In the genomic region with DNA sequence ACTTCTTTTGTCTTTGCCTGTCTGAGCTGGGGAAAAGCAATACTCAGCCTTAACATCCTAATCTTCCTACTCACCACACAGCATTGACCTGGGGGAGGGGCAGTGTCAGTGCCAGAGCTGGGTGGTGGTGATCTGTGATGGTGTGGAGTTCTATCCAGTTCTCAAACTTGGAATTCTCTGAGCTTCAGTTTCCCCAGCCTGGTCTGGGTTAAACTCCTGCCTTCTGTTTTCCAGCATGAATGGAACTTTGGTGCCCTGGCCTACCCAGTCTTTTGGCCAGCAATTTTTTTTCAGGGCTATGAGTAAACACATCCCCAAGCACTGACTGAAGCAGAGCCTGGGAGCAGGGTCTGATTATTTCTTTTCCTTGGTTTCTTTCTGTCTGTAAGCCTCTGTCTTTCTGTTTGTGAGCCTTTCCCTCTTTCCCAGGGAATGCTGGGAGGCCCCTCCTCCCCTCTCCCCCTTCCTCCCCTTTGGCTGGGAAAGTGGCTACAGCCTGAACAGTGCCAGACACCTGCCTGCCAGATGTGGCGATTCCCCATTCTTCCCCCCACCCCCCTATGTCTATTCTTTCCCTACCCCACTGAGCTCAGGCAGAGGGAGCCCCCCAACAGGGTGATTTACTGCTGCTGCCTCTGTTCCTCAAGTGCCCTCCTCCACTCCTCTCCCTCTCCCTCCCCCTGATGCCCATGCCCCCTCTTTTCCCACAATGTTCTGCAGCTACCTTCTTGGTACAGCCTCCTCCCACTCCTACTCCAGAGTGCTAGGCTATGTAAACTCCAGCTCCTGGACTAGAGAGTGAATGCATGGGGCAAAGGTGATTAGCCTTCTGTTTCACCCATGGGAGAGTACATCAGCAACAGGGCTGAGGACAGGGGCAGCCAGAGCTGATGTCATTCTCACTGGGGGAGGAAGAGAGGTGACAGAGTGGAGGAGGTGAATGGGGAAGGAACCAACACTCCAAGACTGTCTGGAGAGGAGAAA, we compare ENCODE assay signal across 8 cellular contexts. TPM values are rescaled to one million over a fixed set of nuclear protein-coding genes. Genes with fewer than 3 reads are reported as not detected.
DNase-seq lines count a peak whose midpoint lies in the region; ATAC-seq and TF ChIP-seq lines count a peak whose summit lies in the region.

No MANE protein-coding gene starts in this region.

- peak; percentile 81 for DNase-seq in COR-L47 (lab: John Stamatoyannopoulos, UW)
- peak; percentile 57 for DNase-seq in NCI-H345 (lab: John Stamatoyannopoulos, UW)
- DNase-seq in esophagus squamous epithelium (lab: John Stamatoyannopoulos, UW), result no peak
- peak; percentile 81 for DNase-seq in neural progenitor cell (ENCODE audit: low spot score)
- no peak for DNase-seq in activated CD4-positive, alpha-beta memory T cell treated with anti-CD3 and anti-CD28 coated beads for 36 hours
- no peak for DNase-seq in SW 1271 (lab: John Stamatoyannopoulos, UW)

- peaks cover 57% of the 10 kb centered on the region for H3K4me1 Mint-ChIP-seq in neural progenitor cell
- peaks cover 15% of the 10 kb centered on the region for H3K4me1 Mint-ChIP-seq in activated CD4-positive, alpha-beta memory T cell treated with anti-CD3 and anti-CD28 coated beads for 36 hours (ENCODE audit: low read depth)

- peaks cover 15% of the 10 kb centered on the region for H3K36me3 Mint-ChIP-seq in neural progenitor cell
- H3K36me3 Mint-ChIP-seq in activated CD4-positive, alpha-beta memory T cell treated with anti-CD3 and anti-CD28 coated beads for 36 hours, result peaks cover 24% of the 10 kb centered on the region

- peak overlapping the region in 3 of 4 donors; percentile 47 to 62 (median 59) for H3K27ac ChIP-seq in esophagus squamous epithelium
- H3K27ac ChIP-seq in neural progenitor cell, result peak overlapping the region; percentile 99

- H3K4me3 Mint-ChIP-seq in neural progenitor cell, result peak overlapping the region; percentile 90
- no peak overlapping the region for H3K4me3 Mint-ChIP-seq in activated CD4-positive, alpha-beta memory T cell treated with anti-CD3 and anti-CD28 coated beads for 36 hours

- H3K9ac ChIP-seq in neural progenitor cell, result peak overlapping the region; percentile 21

- intact Hi-C loops in esophagus squamous epithelium (cut with DNase I), result no loop called here
- intact Hi-C loops in activated CD4-positive, alpha-beta memory T cell treated with anti-CD3 and anti-CD28 coated beads for 36 hours (cut with micrococcal nuclease), result no loop called here

- H3K4me3 ChIP-seq in esophagus squamous epithelium, result no peak overlapping the region
- H3K4me3 ChIP-seq in neural progenitor cell, result peak overlapping the region; percentile 43

- H4K20me1 ChIP-seq in neural progenitor cell (ENCODE audit: low read depth), result no peaks in the 10 kb centered on the region

- H3K27me3 Mint-ChIP-seq in neural progenitor cell (ENCODE audit: insufficient read depth, low read depth), result no peaks in the 10 kb centered on the region
- no peaks in the 10 kb centered on the region for H3K27me3 Mint-ChIP-seq in activated CD4-positive, alpha-beta memory T cell treated with anti-CD3 and anti-CD28 coated beads for 36 hours

- H3K4me1 ChIP-seq in esophagus squamous epithelium (peaks cover 0 to 30% (median 1%) of the 10 kb centered on the region in 3 donors), neural progenitor cell (peaks cover 99% of the 10 kb centered on the region)

- H3K27me3 ChIP-seq in esophagus squamous epithelium (no peaks in the 10 kb centered on the region), neural progenitor cell (no peaks in the 10 kb centered on the region)

- H3K27ac Mint-ChIP-seq in neural progenitor cell, result peak overlapping the region; percentile 100
- no peak overlapping the region for H3K27ac Mint-ChIP-seq in activated CD4-positive, alpha-beta memory T cell treated with anti-CD3 and anti-CD28 coated beads for 36 hours

- H3K9me3 Mint-ChIP-seq in neural progenitor cell, result no peaks in the 10 kb centered on the region
- no peaks in the 10 kb centered on the region for H3K9me3 Mint-ChIP-seq in activated CD4-positive, alpha-beta memory T cell treated with anti-CD3 and anti-CD28 coated beads for 36 hours

- H3F3A ChIP-seq in neural progenitor cell (ENCODE audit: low read depth), result peaks cover 92% of the 10 kb centered on the region

- POLR2A ChIA-PET in activated CD4-positive, alpha-beta memory T cell treated with anti-CD3 and anti-CD28 coated beads for 36 hours (lab: Charles Lee), result no interaction called here

- no peak for ATAC-seq in GM19328 (IDR thresholded peaks at IDR 0.05; ENCODE audit: unreplicated experiment)
- ATAC-seq in HG03378 (IDR thresholded peaks at IDR 0.05; ENCODE audit: unreplicated experiment), result no peak

- TF ChIP-seq POLR2A in esophagus squamous epithelium (IDR thresholded peaks at IDR 0.05), result no peak

- no peak overlapping the region for H2AFZ ChIP-seq in neural progenitor cell (replicated peaks)

- no peaks in the 10 kb centered on the region for H3K9me3 ChIP-seq in esophagus squamous epithelium
- no peaks in the 10 kb centered on the region for H3K9me3 ChIP-seq in neural progenitor cell (ENCODE audit: low read depth)

- H3K4me2 ChIP-seq in neural progenitor cell, result peak overlapping the region; percentile 90

- TF ChIP-seq CTCF in esophagus squamous epithelium (IDR thresholded peaks at IDR 0.05), result no peak
- no peak for TF ChIP-seq CTCF in neural progenitor cell (IDR thresholded peaks at IDR 0.05)

- H3K79me2 ChIP-seq in neural progenitor cell (ENCODE audit: low read depth), result peaks cover 28% of the 10 kb centered on the region

- WGBS in esophagus squamous epithelium, 2 donors, result 36 to 50% methylated on average over 1 of the region's 1 CpG

- CTCF ChIA-PET in activated CD4-positive, alpha-beta memory T cell treated with anti-CD3 and anti-CD28 coated beads for 36 hours (lab: Charles Lee), result interaction anchor here (0.6 to 2.8 kb wide), 9 partner anchors 15 to 138 kb away, joined by 3 to 13 read pairs (median 5); a partner anchor contains a TSS

- H3K36me3 ChIP-seq in esophagus squamous epithelium, result peaks cover 19 to 41% (median 23%) of the 10 kb centered on the region in 3 donors
- no peaks in the 10 kb centered on the region for H3K36me3 ChIP-seq in neural progenitor cell

RNA-seq across cellular contexts. Expression of a gene that starts 11.1 kb away (rescaled TPM):
- under 1 TPM in 1 of 4 donors, not detected in 3; 0.38 TPM for total RNA-seq in esophagus squamous epithelium
- not detected in 2 replicates for total RNA-seq in neural progenitor cell (ENCODE audit: low replicate concordance)
- total RNA-seq in activated CD4-positive, alpha-beta memory T cell treated with anti-CD3 and anti-CD28 coated beads for 36 hours, result 1 to 10 TPM; 2.4 to 2.6 TPM

RNA-seq across cellular contexts. Expression of a gene that starts 28.3 kb away (rescaled TPM):
- 100 to 1,000 TPM in 2 of 4 donors, 10 to 100 TPM in 2; 68.1 to 153 (median 97.9) TPM for total RNA-seq in esophagus squamous epithelium
- 197 and 219 TPM in 2 replicates for total RNA-seq in neural progenitor cell (ENCODE audit: low replicate concordance)
- 100 to 1,000 TPM in 1 of 2 experiments, 10 to 100 TPM in 1; 99.0 to 110 TPM for total RNA-seq in activated CD4-positive, alpha-beta memory T cell treated with anti-CD3 and anti-CD28 coated beads for 36 hours

RNA-seq across cellular contexts. Expression of a gene that starts 31.4 kb away (rescaled TPM):
- total RNA-seq in esophagus squamous epithelium (100 to 1,000 TPM in 1 of 4 donors, 10 to 100 TPM in 3; 25.2 to 106 (median 37.8) TPM), neural progenitor cell (ENCODE audit: low replicate concordance) (6.2 and 7.2 TPM in 2 replicates)
- total RNA-seq in activated CD4-positive, alpha-beta memory T cell treated with anti-CD3 and anti-CD28 coated beads for 36 hours, result 1 to 10 TPM; 1.3 TPM

RNA-seq across cellular contexts. Expression of a gene that starts 52.4 kb away (rescaled TPM):
- total RNA-seq in esophagus squamous epithelium, result under 1 TPM in 3 of 4 donors, not detected in 1; 0.15 to 0.44 (median 0.38) TPM
- total RNA-seq in neural progenitor cell (ENCODE audit: low replicate concordance), result 2.8 and 4.3 TPM in 2 replicates
- not detected for total RNA-seq in activated CD4-positive, alpha-beta memory T cell treated with anti-CD3 and anti-CD28 coated beads for 36 hours

Comparison
In these comparisons a context has a peak if more than half of its experiments do, and no peak if none do; other contexts are left out.
1. DNase-seq: peak in COR-L47 (single experiment), NCI-H345 (single experiment) and neural progenitor cell (single experiment); none in esophagus squamous epithelium (single experiment), activated CD4-positive, alpha-beta memory T cell treated with anti-CD3 and anti-CD28 coated beads for 36 hours (single experiment) and SW 1271 (0 of 2).